In the genomic region with DNA sequence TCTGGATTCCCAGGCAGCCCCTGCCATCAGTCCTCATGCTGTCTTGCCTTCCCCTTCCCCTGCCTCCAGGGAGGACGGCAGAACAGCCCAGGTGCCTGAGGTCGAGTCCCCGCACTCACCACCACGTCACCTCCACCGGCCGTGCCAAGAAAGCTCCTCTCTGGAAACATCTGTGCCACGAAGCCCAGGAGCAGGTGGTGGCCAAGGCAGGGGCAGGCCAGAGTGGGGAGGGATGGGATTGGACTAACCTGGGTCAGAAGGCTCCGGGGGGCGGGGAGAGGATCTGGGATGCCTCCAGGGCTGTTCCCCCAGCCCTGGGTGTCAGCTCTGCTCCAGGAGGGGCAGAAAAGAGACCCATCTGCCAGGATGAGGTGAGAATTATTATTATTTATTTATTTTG, we compare ENCODE assay signal across 24 cellular contexts. TPM values are rescaled to one million over a fixed set of nuclear protein-coding genes. Genes with fewer than 3 reads are reported as not detected.
DNase-seq lines count a peak whose midpoint lies in the region; ATAC-seq, FAIRE-seq and TF ChIP-seq lines count a peak whose summit lies in the region.
"Had no signal": no experiment of that assay in that cellular context is flagged by ENCODE, and none has a peak within 500 bp of the region (broad histone marks: within the 10 kb centered on the region; RNA-seq: fewer than 3 reads in every experiment).

No MANE protein-coding gene starts in this region.

- ATAC-seq in stimulated activated naive B cell treated with anti-CD40 and anti-IgM and Interleukin-4, amounts not matched to agents 10 μg/mL and 1 μg/mL and 100 μg/mL, for 72 hours (replicated peaks) = no peak
- ATAC-seq: PC-3 had no signal

- no peak overlapping the region; the same call in 1 of the 2 replicates for H3K18ac ChIP-seq in H1 (ENCODE audit: extremely low read depth, low read length)

- no peaks in the 10 kb centered on the region for H3K36me3 ChIP-seq in BLaER1 treated with 17β-estradiol and CSF1 and Interleukin-3, amounts not matched to agents 10 nM and 100 nM
- no peaks in the 10 kb centered on the region for H3K36me3 ChIP-seq in NT2/D1 (ENCODE audit: insufficient read depth, insufficient read length, low read length)
- H3K36me3 ChIP-seq in H1 (ENCODE audit: control insufficient read depth in 2 of 4, insufficient read depth in 4 of 4, low read length in 3 of 4) = no peaks in the 10 kb centered on the region
- H3K36me3 ChIP-seq: HAP-1, SJSA1 had no signal

- H3K4ac ChIP-seq in H1 (replicated peaks; ENCODE audit: insufficient read length, low read depth, low read length) = no peak overlapping the region

- peak overlapping the region; percentile 16 for H3K56ac ChIP-seq in H1 (replicated peaks; ENCODE audit: insufficient read length, low read depth, low read length)

- no peaks in the 10 kb centered on the region for H3K36me3 Mint-ChIP-seq in stimulated activated naive B cell treated with anti-CD40 and anti-IgM and Interleukin-4, amounts not matched to agents 10 μg/mL and 1 μg/mL and 100 μg/mL, for 72 hours
- H3K36me3 Mint-ChIP-seq: IgD-negative memory B cell had no signal

- H3K9me3 ChIP-seq in BLaER1 treated with 17β-estradiol and CSF1 and Interleukin-3, amounts not matched to agents 10 nM and 100 nM (replicated peaks in 1 of 11) = no peaks in the 10 kb centered on the region
- H3K9me3 ChIP-seq in NT2/D1 (ENCODE audit: insufficient read depth, low read length) = no peaks in the 10 kb centered on the region
- no peaks in the 10 kb centered on the region for H3K9me3 ChIP-seq in H1 (ENCODE audit: insufficient read depth in 2 of 2, low read depth in 1 of 2, low read length in 1 of 2)
- H3K9me3 ChIP-seq: HAP-1, SJSA1 had no signal

- TF ChIP-seq EP300 in H1 (IDR thresholded peaks at IDR 0.05; ENCODE audit: borderline replicate concordance in 1 of 2, low read depth in 2 of 2, low read length in 2 of 2) = no peak

- no peak for TF ChIP-seq POLR2A in H1 (IDR thresholded peaks at IDR 0.05; ENCODE audit: control extremely low read depth in 1 of 2, low read depth in 2 of 2, low read length in 2 of 2)

- H3K79me1 ChIP-seq in H1 (ENCODE audit: low read depth, low read length) = no peaks in the 10 kb centered on the region

- H2BK120ac ChIP-seq in H1 (replicated peaks; ENCODE audit: low read depth, low read length) = no peak overlapping the region

- H3K4me1 Mint-ChIP-seq in stimulated activated naive B cell treated with anti-CD40 and anti-IgM and Interleukin-4, amounts not matched to agents 10 μg/mL and 1 μg/mL and 100 μg/mL, for 72 hours = peaks cover 10 to 13% of the 10 kb centered on the region in 2 donors

- no peak overlapping the region for H3K23ac ChIP-seq in H1 (ENCODE audit: insufficient read length)

- no peak overlapping the region for H4K5ac ChIP-seq in H1 (ENCODE audit: insufficient read length, low read depth, low read length)

- H2AK5ac ChIP-seq in H1 (ENCODE audit: low read depth, low read length) = no peak overlapping the region

- H3K9me3 Mint-ChIP-seq in stimulated activated naive B cell treated with anti-CD40 and anti-IgM and Interleukin-4, amounts not matched to agents 10 μg/mL and 1 μg/mL and 100 μg/mL, for 72 hours = no peaks in the 10 kb centered on the region
- H3K9me3 Mint-ChIP-seq: IgD-negative memory B cell had no signal

- TF ChIP-seq RAD21 in H1 (IDR thresholded peaks at IDR 0.05 in 1 of 2, conservative IDR thresholded peaks at IDR 0.05 in 1 of 2; ENCODE audit: low read depth in 2 of 2, low read length in 2 of 2) = no peak

- no peak for FAIRE-seq in H1 (lab: Jason Lieb, UNC)
- FAIRE-seq: D721Med, GM12892, GM18507 had no signal

- H3K14ac ChIP-seq in H1 (ENCODE audit: insufficient read length) = peak overlapping the region; percentile 66

- peaks cover 5 to 15% of the 10 kb centered on the region in 2 donors for H3K27me3 Mint-ChIP-seq in stimulated activated naive B cell treated with anti-CD40 and anti-IgM and Interleukin-4, amounts not matched to agents 10 μg/mL and 1 μg/mL and 100 μg/mL, for 72 hours
- H3K27me3 Mint-ChIP-seq: IgD-negative memory B cell had no signal

- CTCF ChIA-PET in H1 (lab: Charles Lee; ENCODE audit: partially characterized antibody) = interaction anchor here (1.3 to 1.4 kb wide), 3 partner anchors 9 to 36 kb away, joined by 3 to 8 read pairs (median 5); no protein-coding TSS in a partner anchor

- no peak overlapping the region for H3K4me3 Mint-ChIP-seq in stimulated activated naive B cell treated with anti-CD40 and anti-IgM and Interleukin-4, amounts not matched to agents 10 μg/mL and 1 μg/mL and 100 μg/mL, for 72 hours
- H3K4me3 Mint-ChIP-seq: IgD-negative memory B cell had no signal

- no peak overlapping the region for H4K8ac ChIP-seq in H1 (ENCODE audit: extremely low read depth, insufficient read depth, low read length)

- POLR2A ChIA-PET in H1 (lab: Charles Lee; ENCODE audit: partially characterized antibody) = interaction anchor here (0.6 to 1.6 kb wide), 3 partner anchors 10 to 822 kb away, joined by 3 to 8 read pairs (median 3); no protein-coding TSS in a partner anchor

- 77% methylated on average over 9 of the region's 9 CpGs; no CpG with 5 or more reads in 1 of the 2 experiments for WGBS in H1 (ENCODE audit: extremely low coverage in 1 of 2, insufficient coverage in 1 of 2, insufficient read length in 1 of 2, insufficient replicate concordance in 2 of 2, low coverage in 1 of 2, low lambda C conversion rate in 2 of 2, missing lambda C conversion rate in 1 of 2), 2 experiments

- DNase-seq in NCI-H1092 treated with DMSO at 0.1 percent for 48 hours (lab: John Stamatoyannopoulos, UW) = peak; percentile 19
- DNase-seq in NCI-H1092 (lab: John Stamatoyannopoulos, UW) = no peak
- no peak for DNase-seq in NT2/D1 (ENCODE audit: low read depth, low spot score)
- DNase-seq in H1 (ENCODE audit: low read depth in 1 of 2, low spot score in 2 of 2) = no peak
- DNase-seq in LoVo (ENCODE audit: low spot score) = no peak
- no peak for DNase-seq in stimulated activated naive B cell treated with anti-CD40 and anti-IgM and Interleukin-4, amounts not matched to agents 10 μg/mL and 1 μg/mL and 100 μg/mL, for 72 hours
- DNase-seq: GM23248, Karpas-422, NCI-H1417 treated with DMSO at 0.1 percent for 48 hours, NCI-H187, NCI-H2107, NCI-H2227 treated with DMSO at 0.1 percent for 48 hours, NCI-H510A, NCI-H774, PC-3, T-helper 1 cell had no signal

- no peak overlapping the region for H2BK12ac ChIP-seq in H1 (ENCODE audit: low read depth, low read length)

- H2AFZ ChIP-seq in H1 (ENCODE audit: low read length) = no peak overlapping the region
- H2AFZ ChIP-seq: GM23248 had no signal

- peak overlapping the region in 4 of 11 experiments; percentile 29 to 69 (median 63); a peak in 7 of 22 replicates for H3K9ac ChIP-seq in BLaER1 treated with 17β-estradiol and CSF1 and Interleukin-3, amounts not matched to agents 10 nM and 100 nM
- H3K9ac ChIP-seq in NT2/D1 (ENCODE audit: insufficient read length, low read depth) = peak overlapping the region; percentile 50
- no peak overlapping the region for H3K9ac ChIP-seq in H1 (replicated peaks in 1 of 4; ENCODE audit: extremely low read depth in 1 of 4, low read depth in 3 of 4, low read length in 3 of 4)
- H3K9ac ChIP-seq: GM23248 had no signal

- no peaks in the 10 kb centered on the region for H3K79me2 ChIP-seq in H1 (ENCODE audit: control insufficient read depth in 1 of 2, insufficient read depth in 2 of 2, low read length in 2 of 2)

- H4K20me1 ChIP-seq in BLaER1 treated with 17β-estradiol and CSF1 and Interleukin-3, amounts not matched to agents 10 nM and 100 nM = peaks cover 0 to 15% (median 0%) of the 10 kb centered on the region in 11 experiments; a peak in 4 of 22 replicates
- peaks cover 0 to 4% of the 10 kb centered on the region in 2 experiments for H4K20me1 ChIP-seq in H1 (replicated peaks in 1 of 2; ENCODE audit: control insufficient read depth in 1 of 2, insufficient read depth in 2 of 2, low read length in 2 of 2)

- TF ChIP-seq CTCF in H1 (IDR thresholded peaks at IDR 0.05; ENCODE audit: control extremely low read depth in 1 of 3, insufficient read depth in 1 of 3, low read depth in 1 of 3, low read length in 3 of 3) = no peak

- peaks cover 2% of the 10 kb centered on the region for H3K23me2 ChIP-seq in H1 (ENCODE audit: low read depth, low read length)

- H3K27me3 ChIP-seq in BLaER1 treated with 17β-estradiol and CSF1 and Interleukin-3, amounts not matched to agents 10 nM and 100 nM = peaks cover 0 to 37% (median 0%) of the 10 kb centered on the region in 11 experiments; a peak in 7 of 22 replicates
- H3K27me3 ChIP-seq in NT2/D1 (ENCODE audit: insufficient read depth, insufficient read length) (peaks cover 5% of the 10 kb centered on the region), H1 (replicated peaks in 1 of 4; ENCODE audit: control insufficient read depth in 3 of 4, extremely low read depth in 1 of 4, insufficient read depth in 3 of 4, low read length in 3 of 4) (no peaks in the 10 kb centered on the region; a peak in 1 of 7 replicates)
- H3K27me3 ChIP-seq: SJSA1 had no signal

- peaks cover 38 to 82% (median 69%) of the 10 kb centered on the region in 10 experiments for H3K4me1 ChIP-seq in BLaER1 treated with 17β-estradiol and CSF1 and Interleukin-3, amounts not matched to agents 10 nM and 100 nM
- H3K4me1 ChIP-seq in NT2/D1 (ENCODE audit: insufficient read depth, insufficient read length) = peaks cover 15% of the 10 kb centered on the region
- peaks cover 0 to 11% (median 9%) of the 10 kb centered on the region in 4 experiments; a peak in 5 of 7 replicates for H3K4me1 ChIP-seq in H1 (replicated peaks in 1 of 4; ENCODE audit: control insufficient read depth in 3 of 4, insufficient read depth in 4 of 4, low read length in 3 of 4)
- H3K4me1 ChIP-seq: HAP-1 had no signal

- H2BK20ac ChIP-seq in H1 (ENCODE audit: low read length) = no peak overlapping the region

- H3K27ac Mint-ChIP-seq in stimulated activated naive B cell treated with anti-CD40 and anti-IgM and Interleukin-4, amounts not matched to agents 10 μg/mL and 1 μg/mL and 100 μg/mL, for 72 hours = no peak overlapping the region
- H3K27ac Mint-ChIP-seq: IgD-negative memory B cell had no signal

- H2BK15ac ChIP-seq in H1 (ENCODE audit: low read length) = no peak overlapping the region

- no peak overlapping the region; a peak in 1 of 20 replicates for H3K4me3 ChIP-seq in BLaER1 treated with 17β-estradiol and CSF1 and Interleukin-3, amounts not matched to agents 10 nM and 100 nM
- H3K4me3 ChIP-seq in NT2/D1 (ENCODE audit: insufficient read length, low read depth) (no peak overlapping the region), H1 (ENCODE audit: extremely low read depth in 1 of 4, insufficient read depth in 2 of 4, low read depth in 3 of 4, low read length in 4 of 4) (no peak overlapping the region)
- H3K4me3 ChIP-seq: GM23248, HAP-1, SJSA1 had no signal

- H4K91ac ChIP-seq in H1 (replicated peaks; ENCODE audit: insufficient read length, low read length) = peak overlapping the region; percentile 73

- no peak overlapping the region for H2BK5ac ChIP-seq in H1 (ENCODE audit: low read depth, low read length)

- peak overlapping the region in 10 of 11 experiments; percentile 38 to 93 (median 84); a peak in 19 of 22 replicates for H3K4me2 ChIP-seq in BLaER1 treated with 17β-estradiol and CSF1 and Interleukin-3, amounts not matched to agents 10 nM and 100 nM
- no peak overlapping the region for H3K4me2 ChIP-seq in H1 (ENCODE audit: insufficient read depth in 1 of 2, low read depth in 2 of 2, low read length in 2 of 2)

- H3K27ac ChIP-seq in BLaER1 treated with 17β-estradiol and CSF1 and Interleukin-3, amounts not matched to agents 10 nM and 100 nM = peak overlapping the region in 6 of 11 experiments; percentile 2 to 59 (median 17); a peak in 8 of 22 replicates
- H3K27ac ChIP-seq in H1 (ENCODE audit: low read depth, low read length) = no peak overlapping the region
- H3K27ac ChIP-seq: GM23248, SJSA1 had no signal

RNA-seq across cellular contexts. Expression of a gene that starts 7.4 kb away (rescaled TPM):
- total RNA-seq in H1 (2021; fragmentation: NEBNext Ultra II Directional; extraction: Animal tissue kit (Norgen Biotek cat#: 25700)) = 2.5 and 3.1 TPM in 2 replicates
- 2.8 and 3.9 TPM in 2 replicates for polyA plus RNA-seq in H1 (2011; rRNA removed)
- 3.1 TPM for polyA plus RNA-seq in H1 (2011; cell fraction: cytosol; rRNA removed)
- polyA plus RNA-seq in H1 (2011; cell fraction: nucleus; rRNA removed) = 12.5 TPM
- polyA plus RNA-seq in H1 (2012, experiment 1 of 2) = 0.73 to 2.7 TPM (median 2.0 TPM) in 4 replicates
- polyA plus RNA-seq in H1 (2012, experiment 2 of 2) = 1.3 TPM
- 5.7 TPM for polyA plus RNA-seq in H1 (2013, experiment 1 of 2)
- polyA plus RNA-seq in H1 (2013, experiment 2 of 2) = 5.7 TPM
- polyA minus RNA-seq in H1 (2011; rRNA and poly(A)+ RNA removed) = 1.1 and 1.7 TPM in 2 replicates
- polyA minus RNA-seq in H1 (2011; cell fraction: cytosol; rRNA and poly(A)+ RNA removed) = 0.73 TPM
- 1.6 TPM for polyA minus RNA-seq in H1 (2011; cell fraction: nucleus; rRNA and poly(A)+ RNA removed)
- total RNA-seq: G401, GM23248, PC-3 had no signal
- polyA plus RNA-seq: GM23248, IgD-negative memory B cell had no signal

RNA-seq across cellular contexts. Expression of a gene that starts 30.4 kb away (rescaled TPM):
- 21.7 and 23.7 TPM in 2 replicates for total RNA-seq in H1 (2021; fragmentation: NEBNext Ultra II Directional; extraction: Animal tissue kit (Norgen Biotek cat#: 25700))
- polyA plus RNA-seq in H1 (2011; rRNA removed) = 10.0 and 17.2 TPM in 2 replicates
- 14.5 TPM for polyA plus RNA-seq in H1 (2011; cell fraction: cytosol; rRNA removed)
- 64.5 TPM for polyA plus RNA-seq in H1 (2011; cell fraction: nucleus; rRNA removed)
- polyA plus RNA-seq in H1 (2012, experiment 1 of 2) = 18.4 to 21.5 TPM (median 20.9 TPM) in 4 replicates
- polyA plus RNA-seq in H1 (2012, experiment 2 of 2) = 9.1 TPM
- polyA plus RNA-seq in H1 (2013, experiment 1 of 2) = 11.5 TPM
- 11.1 TPM for polyA plus RNA-seq in H1 (2013, experiment 2 of 2)
- 6.3 and 6.8 TPM in 2 replicates for polyA minus RNA-seq in H1 (2011; rRNA and poly(A)+ RNA removed)
- polyA minus RNA-seq in H1 (2011; cell fraction: cytosol; rRNA and poly(A)+ RNA removed) = 10.2 TPM
- 9.5 TPM for polyA minus RNA-seq in H1 (2011; cell fraction: nucleus; rRNA and poly(A)+ RNA removed)
- polyA plus RNA-seq: IgD-negative memory B cell had no signal

RNA-seq across cellular contexts. Expression of a gene that starts 45.5 kb away (rescaled TPM):
- 2,162 and 2,205 TPM in 2 replicates for total RNA-seq in H1 (2021; fragmentation: NEBNext Ultra II Directional; extraction: Animal tissue kit (Norgen Biotek cat#: 25700))
- 7,384 and 8,839 TPM in 2 replicates for polyA plus RNA-seq in H1 (2011; rRNA removed)
- polyA plus RNA-seq in H1 (2011; cell fraction: cytosol; rRNA removed) = 6,622 TPM
- 4,056 TPM for polyA plus RNA-seq in H1 (2011; cell fraction: nucleus; rRNA removed)
- polyA plus RNA-seq in H1 (2012, experiment 1 of 2) = 2,424 to 3,736 TPM (median 3,320 TPM) in 4 replicates
- polyA plus RNA-seq in H1 (2012, experiment 2 of 2) = 5,566 TPM
- 2,736 TPM for polyA plus RNA-seq in H1 (2013, experiment 1 of 2)
- polyA plus RNA-seq in H1 (2013, experiment 2 of 2) = 2,737 TPM
- polyA minus RNA-seq in H1 (2011; rRNA and poly(A)+ RNA removed) = 403 and 524 TPM in 2 replicates
- 1,899 TPM for polyA minus RNA-seq in H1 (2011; cell fraction: cytosol; rRNA and poly(A)+ RNA removed)
- polyA minus RNA-seq in H1 (2011; cell fraction: nucleus; rRNA and poly(A)+ RNA removed) = 1,945 TPM

RNA-seq across cellular contexts. Expression of a gene that starts 51.5 kb away (rescaled TPM):
- total RNA-seq in H1 (2021; fragmentation: NEBNext Ultra II Directional; extraction: Animal tissue kit (Norgen Biotek cat#: 25700)) = 64.4 and 73.5 TPM in 2 replicates
- 75.8 and 100 TPM in 2 replicates for polyA plus RNA-seq in H1 (2011; rRNA removed)
- 104 TPM for polyA plus RNA-seq in H1 (2011; cell fraction: cytosol; rRNA removed)
- polyA plus RNA-seq in H1 (2011; cell fraction: nucleus; rRNA removed) = 118 TPM
- 46.2 to 73.1 TPM (median 70.6 TPM) in 4 replicates for polyA plus RNA-seq in H1 (2012, experiment 1 of 2)
- polyA plus RNA-seq in H1 (2012, experiment 2 of 2) = 78.8 TPM
- polyA plus RNA-seq in H1 (2013, experiment 1 of 2) = 37.5 TPM
- polyA plus RNA-seq in H1 (2013, experiment 2 of 2) = 38.9 TPM
- polyA minus RNA-seq in H1 (2011; rRNA and poly(A)+ RNA removed) = 48.7 and 52.9 TPM in 2 replicates
- 59.7 TPM for polyA minus RNA-seq in H1 (2011; cell fraction: cytosol; rRNA and poly(A)+ RNA removed)
- 30.2 TPM for polyA minus RNA-seq in H1 (2011; cell fraction: nucleus; rRNA and poly(A)+ RNA removed)

RNA-seq across cellular contexts. Expression of a gene that starts 51.6 kb away (rescaled TPM):
- 13.5 and 16.9 TPM in 2 replicates for total RNA-seq in H1 (2021; fragmentation: NEBNext Ultra II Directional; extraction: Animal tissue kit (Norgen Biotek cat#: 25700))
- polyA plus RNA-seq in H1 (2011; rRNA removed) = 5.4 and 8.4 TPM in 2 replicates
- polyA plus RNA-seq in H1 (2011; cell fraction: cytosol; rRNA removed) = 6.2 TPM
- polyA plus RNA-seq in H1 (2011; cell fraction: nucleus; rRNA removed) = 7.4 TPM
- 6.9 to 11.5 TPM (median 10.4 TPM) in 4 replicates for polyA plus RNA-seq in H1 (2012, experiment 1 of 2)
- polyA plus RNA-seq in H1 (2012, experiment 2 of 2) = 7.0 TPM
- polyA plus RNA-seq in H1 (2013, experiment 1 of 2) = 14.6 TPM
- polyA plus RNA-seq in H1 (2013, experiment 2 of 2) = 15.6 TPM
- polyA minus RNA-seq in H1 (2011; rRNA and poly(A)+ RNA removed) = 6.0 TPM in 2 replicates
- polyA minus RNA-seq in H1 (2011; cell fraction: cytosol; rRNA and poly(A)+ RNA removed) = 11.2 TPM
- polyA minus RNA-seq in H1 (2011; cell fraction: nucleus; rRNA and poly(A)+ RNA removed) = 8.0 TPM

Comparison
In these comparisons a context has a peak if more than half of its experiments do, and no peak if none do; other contexts are left out.
1. H3K4me2 ChIP-seq: peak in BLaER1 treated with 17β-estradiol and CSF1 and Interleukin-3, amounts not matched to agents 10 nM and 100 nM (10 of 11); none in H1 (0 of 2).